ENCODE assay signal across 8 cellular contexts in genomic region chr17:38869647-38870258, GRCh38. TPM values are rescaled to one million over a fixed set of nuclear protein-coding genes. Genes with fewer than 3 reads are reported as not detected.
DNase-seq lines count a peak whose midpoint lies in the region; ATAC-seq and TF ChIP-seq lines count a peak whose summit lies in the region.

LASP1 (plus strand) TSS chr17:38870058; CDS start chr17:38870190, 132 bp downstream.

- peak; percentile 57 for DNase-seq in AG09309 (ENCODE audit: low read depth)
- peak; percentile 42 for DNase-seq in NCI-H524 treated with DMSO at 0.1 percent for 48 hours (lab: John Stamatoyannopoulos, UW)
- DNase-seq in activated CD4-positive, alpha-beta T cell treated with anti-CD3 and anti-CD28 coated beads, Interleukin-2, amount 50 U/mL, for 1 hour = peak; percentile 81
- peak; percentile 80 for DNase-seq in dedifferentiated amniotic fluid mesenchymal stem cell (ENCODE audit: extremely low spot score)
- peak; percentile 91 to 98 for DNase-seq in left lung
- peak; percentile 79 to 81 for DNase-seq in stimulated activated CD4-positive, alpha-beta T cell treated with anti-CD3 and anti-CD28 coated beads, Interleukin-2, amount 100 ng/mL, for 48 hours

- H3K27ac ChIP-seq in left lung = peak within 1 kb of the TSS; percentile 96 to 98

- intact Hi-C loops in left lung (cut with DNase I) = no loop called here

- ATAC-seq in GM19023 (IDR thresholded peaks at IDR 0.05; ENCODE audit: unreplicated experiment) = peak; percentile 38
- peak; percentile 36 for ATAC-seq in HG03342 (IDR thresholded peaks at IDR 0.05; ENCODE audit: unreplicated experiment)
- peak; percentile 85 for ATAC-seq in left lung

- peaks cover 46 to 48% of the 10 kb centered on the region in 2 donors for H3K4me1 ChIP-seq in left lung

- TF ChIP-seq CTCF in AG09309 (IDR thresholded peaks at IDR 0.05; ENCODE audit: control insufficient read depth, insufficient read depth, low read depth, low read length, missing control alignments) = no peak
- no peak for TF ChIP-seq CTCF in left lung (IDR thresholded peaks at IDR 0.05)

- H3K4me3 ChIP-seq in AG09309 (ENCODE audit: control insufficient read depth, low read depth, low read length) (peak within 1 kb of the TSS; percentile 99), left lung (peak within 1 kb of the TSS; percentile 75 to 96)

- no peaks in the 10 kb centered on the region for H3K9me3 ChIP-seq in left lung

- no peaks in the 10 kb centered on the region for H3K27me3 ChIP-seq in left lung

- no peaks in the 10 kb centered on the region for H3K36me3 ChIP-seq in left lung

RNA-seq across cellular contexts. Expression of gene LASP1, which starts in this region (rescaled TPM):
- 100 to 1,000 TPM; 163 to 172 TPM for total RNA-seq in left lung

Comparison
In these comparisons a context has a peak if more than half of its experiments do, and no peak if none do; other contexts are left out.
1. Peak in every context shown above with its lines: DNase-seq, ATAC-seq, H3K4me3 ChIP-seq and H3K27ac ChIP-seq.
2. DNase-seq: peak in every context shown above with its lines; median percentile 94 in left lung; 81 in activated CD4-positive, alpha-beta T cell treated with anti-CD3 and anti-CD28 coated beads, Interleukin-2, amount 50 U/mL, for 1 hour; 80 in dedifferentiated amniotic fluid mesenchymal stem cell; 80 in stimulated activated CD4-positive, alpha-beta T cell treated with anti-CD3 and anti-CD28 coated beads, Interleukin-2, amount 100 ng/mL, for 48 hours; 57 in AG09309; 42 in NCI-H524 treated with DMSO at 0.1 percent for 48 hours.